ENCODE assay signal across 1 cellular context in genomic region chr18:42446195-42446594, GRCh38.
A peak's percentile ranks its signal among the peaks of the same experiment; 100 is the strongest.
TF ChIP-seq lines count a peak whose summit lies in the region.

No MANE protein-coding gene starts in this region.

TF ChIP-seq in HepG2, 621 proteins besides CTCF, POLR2A, EP300 and RAD21 (continued from another document and continues in another):
- no peak for TF ChIP-seq DMTF1 (CRISPR knock-in tag; IDR thresholded peaks at IDR 0.05)
- TF ChIP-seq ZBTB1 (CRISPR knock-in tag; IDR thresholded peaks at IDR 0.05; ENCODE audit: borderline replicate concordance): no peak
- TF ChIP-seq WIZ (CRISPR knock-in tag; IDR thresholded peaks at IDR 0.05): no peak
- TF ChIP-seq CBX5 (CRISPR knock-in tag; IDR thresholded peaks at IDR 0.05; ENCODE audit: borderline replicate concordance): no peak
- no peak for TF ChIP-seq HBP1 (CRISPR knock-in tag; IDR thresholded peaks at IDR 0.05; ENCODE audit: low read depth)
- TF ChIP-seq SPEN (CRISPR knock-in tag; IDR thresholded peaks at IDR 0.05; ENCODE audit: low read depth): no peak
- TF ChIP-seq ZNF234 (CRISPR knock-in tag; conservative IDR thresholded peaks at IDR 0.05): no peak
- TF ChIP-seq SIX1 (CRISPR knock-in tag; IDR thresholded peaks at IDR 0.05; ENCODE audit: borderline replicate concordance): peak; percentile 53; the same call in 1 of the 2 replicates
- no peak for TF ChIP-seq ZNF761 (CRISPR knock-in tag; conservative IDR thresholded peaks at IDR 0.05)
- no peak for TF ChIP-seq ZNF407 (CRISPR knock-in tag; IDR thresholded peaks at IDR 0.05; ENCODE audit: not compliant biosample characterization)
- no peak for TF ChIP-seq ZNF484 (CRISPR knock-in tag; IDR thresholded peaks at IDR 0.05; ENCODE audit: borderline replicate concordance, low read depth)
- no peak for TF ChIP-seq E2F1 (CRISPR knock-in tag; IDR thresholded peaks at IDR 0.05)
- TF ChIP-seq MYNN (CRISPR knock-in tag; IDR thresholded peaks at IDR 0.05; ENCODE audit: low read depth): no peak
- no peak for TF ChIP-seq CENPX (CRISPR knock-in tag; IDR thresholded peaks at IDR 0.05)
- TF ChIP-seq ZNF292 (CRISPR knock-in tag; IDR thresholded peaks at IDR 0.05; ENCODE audit: borderline replicate concordance, low read depth): peak; percentile 69; the same call in 1 of the 2 replicates
- TF ChIP-seq REXO4 (CRISPR knock-in tag; IDR thresholded peaks at IDR 0.05; ENCODE audit: borderline replicate concordance): no peak
- TF ChIP-seq ZBTB4 (CRISPR knock-in tag; IDR thresholded peaks at IDR 0.05; ENCODE audit: borderline replicate concordance): no peak
- no peak for TF ChIP-seq LBX2 (CRISPR knock-in tag; IDR thresholded peaks at IDR 0.05; ENCODE audit: borderline replicate concordance)
- TF ChIP-seq HNRNPH1 (optimal IDR thresholded peaks at IDR 0.05; ENCODE audit: low read depth, low read length): no peak
- no peak for TF ChIP-seq RBAK (CRISPR knock-in tag; IDR thresholded peaks at IDR 0.05)
- TF ChIP-seq ZBTB38 (CRISPR knock-in tag; IDR thresholded peaks at IDR 0.05): no peak
- no peak for TF ChIP-seq TP53 (CRISPR knock-in tag; conservative IDR thresholded peaks at IDR 0.05)
- TF ChIP-seq TEF (CRISPR knock-in tag; IDR thresholded peaks at IDR 0.05): no peak
- TF ChIP-seq SETDB1 (CRISPR knock-in tag; IDR thresholded peaks at IDR 0.05; ENCODE audit: borderline replicate concordance): no peak
- TF ChIP-seq NFE2L2 (IDR thresholded peaks at IDR 0.05; ENCODE audit: low read length): no peak
- no peak for TF ChIP-seq TMF1 (CRISPR knock-in tag; IDR thresholded peaks at IDR 0.05; ENCODE audit: low read depth)
- no peak for TF ChIP-seq KDM4B (CRISPR knock-in tag; IDR thresholded peaks at IDR 0.05)
- TF ChIP-seq ATF2 (CRISPR knock-in tag; IDR thresholded peaks at IDR 0.05): peak; percentile 99
- no peak for TF ChIP-seq HIVEP1 (CRISPR knock-in tag; IDR thresholded peaks at IDR 0.05)
- TF ChIP-seq NFE2 (CRISPR knock-in tag; IDR thresholded peaks at IDR 0.05): no peak
- no peak for TF ChIP-seq ZNF768 (CRISPR knock-in tag; IDR thresholded peaks at IDR 0.05)
- peak; percentile 40; the same call in 1 of the 2 replicates for TF ChIP-seq NR2C2 (CRISPR knock-in tag; IDR thresholded peaks at IDR 0.05; ENCODE audit: borderline replicate concordance)
- TF ChIP-seq ZNF609 (CRISPR knock-in tag; IDR thresholded peaks at IDR 0.05; ENCODE audit: borderline replicate concordance): peak; percentile 90
